Comparison of ENCODE assay signal across 1 cellular context in genomic region chr5:16492398-16493175, GRCh38.
TF ChIP-seq lines count a peak whose summit lies in the region.

No MANE protein-coding gene starts in this region.

TF ChIP-seq in SK-N-SH treated with all-trans-retinoic acid at 6 μM for 48 hours, 23 proteins besides CTCF, POLR2A, EP300 and RAD21 (continued from another document):
- no peak for TF ChIP-seq TSHZ2 (CRISPR knock-in tag; IDR thresholded peaks at IDR 0.05)
- no peak for TF ChIP-seq GLIS3 (CRISPR knock-in tag; IDR thresholded peaks at IDR 0.05)
- no peak for TF ChIP-seq CREB5 (CRISPR knock-in tag; IDR thresholded peaks at IDR 0.05; ENCODE audit: low read depth)
- TF ChIP-seq OSR1 (CRISPR knock-in tag; IDR thresholded peaks at IDR 0.05): no peak
- TF ChIP-seq TCF4 (CRISPR knock-in tag; IDR thresholded peaks at IDR 0.05; ENCODE audit: borderline replicate concordance): no peak
- no peak for TF ChIP-seq ZNF8 (CRISPR knock-in tag; IDR thresholded peaks at IDR 0.05)
- no peak for TF ChIP-seq POU6F1 (CRISPR knock-in tag; IDR thresholded peaks at IDR 0.05; ENCODE audit: borderline replicate concordance, low read depth)
- no peak for TF ChIP-seq ZNF70 (CRISPR knock-in tag; IDR thresholded peaks at IDR 0.05)
- TF ChIP-seq ZFP30 (CRISPR knock-in tag; IDR thresholded peaks at IDR 0.05): no peak
